1 cellular context compared by ENCODE assay signal in genomic region chr16:71479420-71479819, GRCh38.
TF ChIP-seq lines count a peak whose summit lies in the region.

No MANE protein-coding gene starts in this region.

TF ChIP-seq in IMR-90, 13 proteins besides CTCF, POLR2A, EP300 and RAD21 (continued from another document):
- TF ChIP-seq FOS (IDR thresholded peaks at IDR 0.05; ENCODE audit: low read depth, low read length) = no peak
- no peak for TF ChIP-seq CHD1 (IDR thresholded peaks at IDR 0.05; ENCODE audit: low read depth, low read length)
- no peak for TF ChIP-seq NFE2L2 (IDR thresholded peaks at IDR 0.05; ENCODE audit: low read depth, low read length)
- TF ChIP-seq MAFK (IDR thresholded peaks at IDR 0.05; ENCODE audit: low read depth, low read length) = no peak
- no peak for TF ChIP-seq SMC3 (IDR thresholded peaks at IDR 0.05; ENCODE audit: low read depth, low read length)
TF ChIP-seq in IMR-90: peak in this region for 0.
